11 cellular contexts compared by ENCODE assay signal in genomic region chr16:5575121-5575520, GRCh38.
"Had no signal": no experiment of that assay in that cellular context is flagged by ENCODE, and none has a peak within 500 bp of the region (broad histone marks: within the 10 kb centered on the region; RNA-seq: fewer than 3 reads in every experiment).

No MANE protein-coding gene starts in this region.

- H3K27ac ChIP-seq: GM23248 had no signal

- H3K4me3 ChIP-seq: GM23248, GM23338, HAP-1 had no signal

- H3K9ac ChIP-seq: GM23248 had no signal

- FAIRE-seq: H1, H54 had no signal

- H3K4me1 ChIP-seq: HAP-1 had no signal

- H3K4me2 ChIP-seq: GM23338 had no signal

- H2AFZ ChIP-seq: GM23248, GM23338 had no signal

- DNase-seq: GM23248, GOT3, H7, H9, HCEC 1CT, HFFc6 had no signal

- ATAC-seq: GM23338, HCT116 had no signal

- H3K36me3 ChIP-seq: HAP-1 had no signal

- H3K9me3 ChIP-seq: HAP-1 had no signal
